ENCODE assay signal across 9 cellular contexts in genomic region chr4:22500831-22501714, GRCh38. TPM values are rescaled to one million over a fixed set of nuclear protein-coding genes. Genes with fewer than 3 reads are reported as not detected.
DNase-seq lines count a peak whose midpoint lies in the region; ATAC-seq and TF ChIP-seq lines count a peak whose summit lies in the region.
"Had no signal": no experiment of that assay in that cellular context is flagged by ENCODE, and none has a peak within 500 bp of the region (broad histone marks: within the 10 kb centered on the region; RNA-seq: fewer than 3 reads in every experiment).

No MANE protein-coding gene starts in this region.

- H3K4me1 ChIP-seq in Peyer's patch (peaks cover 0 to 21% (median 0%) of the 10 kb centered on the region in 4 donors), foreskin keratinocyte (peaks cover 45% of the 10 kb centered on the region)

- no peaks in the 10 kb centered on the region for H3K27me3 ChIP-seq in Peyer's patch
- H3K27me3 ChIP-seq in foreskin keratinocyte, result no peaks in the 10 kb centered on the region

- TF ChIP-seq CTCF in Peyer's patch (IDR thresholded peaks at IDR 0.05) (no peak), foreskin keratinocyte (conservative IDR thresholded peaks at IDR 0.05) (no peak)

- H3K9me3 ChIP-seq in Peyer's patch, result no peaks in the 10 kb centered on the region

- peak in 1 of 3 donors; percentile 77 for DNase-seq in Peyer's patch
- DNase-seq in foreskin keratinocyte, result peak; percentile 83 to 91
- peak; percentile 11 for DNase-seq in stimulated activated CD4-positive, alpha-beta T cell treated with anti-CD3 and anti-CD28 coated beads, Interleukin-4, amount 100 ng/mL, for 1 hour
- DNase-seq in occipital lobe (lab: John Stamatoyannopoulos, UW), result no peak
- no peak for DNase-seq in NCI-H2196 (lab: John Stamatoyannopoulos, UW; ENCODE audit: unreplicated experiment)
- DNase-seq: naive B cell had no signal

- H3K27ac ChIP-seq in Peyer's patch (peak overlapping the region in 3 of 4 donors; percentile 51 to 84 (median 75)), foreskin keratinocyte (no peak overlapping the region)

- ATAC-seq in GM21619 (IDR thresholded peaks at IDR 0.05; ENCODE audit: unreplicated experiment) (peak; percentile 47), foreskin keratinocyte (peak; percentile 2), HG03520 (IDR thresholded peaks at IDR 0.05; ENCODE audit: unreplicated experiment) (no peak), GM21381 (IDR thresholded peaks at IDR 0.05; ENCODE audit: unreplicated experiment) (no peak)

- no peak overlapping the region for H3K4me3 ChIP-seq in Peyer's patch

- H3K36me3 ChIP-seq in Peyer's patch, result no peaks in the 10 kb centered on the region

- TF ChIP-seq POLR2A in Peyer's patch (IDR thresholded peaks at IDR 0.05), result peak in 1 of 2 donors; percentile 56

RNA-seq across cellular contexts. Expression of gene ADGRA3, which starts 14.8 kb away (rescaled TPM):
- total RNA-seq in Peyer's patch, result 10 to 100 TPM; 19.6 to 58.2 (median 35.1) TPM
- total RNA-seq in foreskin keratinocyte, result 47.6 and 47.7 TPM in 2 replicates
- polyA plus RNA-seq in foreskin keratinocyte, result 13.5 and 17.0 TPM in 2 replicates
- 56.6 TPM for total RNA-seq in occipital lobe

Comparison
In these comparisons a context has a peak if more than half of its experiments do, and no peak if none do; other contexts are left out.
1. ATAC-seq: peak in GM21619 (single experiment) and foreskin keratinocyte (single experiment); none in HG03520 (single experiment) and GM21381 (single experiment).
2. DNase-seq: peak in foreskin keratinocyte (2 of 2) and stimulated activated CD4-positive, alpha-beta T cell treated with anti-CD3 and anti-CD28 coated beads, Interleukin-4, amount 100 ng/mL, for 1 hour (single experiment); none in occipital lobe (single experiment) and NCI-H2196 (single experiment).